25 cellular contexts compared by ENCODE assay signal in the genomic region with DNA sequence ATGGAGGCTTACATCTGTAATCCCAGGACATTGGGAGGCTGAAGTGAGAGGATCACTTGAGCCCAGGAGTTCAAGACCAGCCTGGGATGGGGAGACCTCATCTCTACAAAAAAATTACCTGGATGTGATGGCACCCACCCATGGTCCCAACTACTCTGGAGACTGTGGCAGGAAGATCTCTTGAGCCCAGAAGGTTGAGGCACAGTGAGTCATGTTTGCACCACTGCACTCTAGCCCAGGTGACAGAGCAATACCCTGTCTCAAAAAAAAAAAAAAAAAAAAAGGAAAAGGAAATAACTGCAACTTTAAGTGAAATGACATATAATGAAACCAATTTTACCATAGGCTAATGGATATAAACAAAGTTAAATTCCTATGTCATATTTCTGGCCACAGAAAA.
"Had no signal": no experiment of that assay in that cellular context is flagged by ENCODE, and none has a peak within 500 bp of the region (broad histone marks: within the 10 kb centered on the region; RNA-seq: fewer than 3 reads in every experiment).

No MANE protein-coding gene starts in this region.

- H3K27me3 ChIP-seq: MG63, Peyer's patch, SJCRH30 had no signal

- H3K27ac ChIP-seq: PC-9, Peyer's patch, SJCRH30 had no signal

- H2AFZ ChIP-seq: PC-9 had no signal

- FAIRE-seq: HepG2 had no signal

- H3K36me3 ChIP-seq: Peyer's patch had no signal

- ATAC-seq: HepG2, Right ventricle myocardium inferior, SK-N-SH treated with all-trans-retinoic acid at 6 μM for 48 hours had no signal

- DNase-seq: IMR-90, Karpas-422, KG1, MG63, NCI-H1092, NCI-H1105 treated with DMSO at 0.1 percent for 48 hours, NCI-H1417 treated with DMSO at 0.1 percent for 48 hours, NCI-H187, NCI-H2029, NCI-H2081 treated with DMSO at 0.1 percent for 48 hours, NCI-H2171, NCI-H226, NCI-H446, NCI-H510A, NCI-H524 treated with DMSO at 0.1 percent for 48 hours, NCI-H69, NCI-H774, OCI-M1, PC-9, Peyer's patch, SHP77 treated with DMSO at 0.1 percent for 48 hours, SJCRH30 had no signal

- H3K4me2 ChIP-seq: PC-9 had no signal

- H3K9me3 ChIP-seq: MG63, Peyer's patch, SJCRH30 had no signal

- H3K4me3 ChIP-seq: MG63, PC-9, Peyer's patch, SJCRH30 had no signal

- H3K4me1 ChIP-seq: Peyer's patch, SJCRH30 had no signal
